In the genomic region with DNA sequence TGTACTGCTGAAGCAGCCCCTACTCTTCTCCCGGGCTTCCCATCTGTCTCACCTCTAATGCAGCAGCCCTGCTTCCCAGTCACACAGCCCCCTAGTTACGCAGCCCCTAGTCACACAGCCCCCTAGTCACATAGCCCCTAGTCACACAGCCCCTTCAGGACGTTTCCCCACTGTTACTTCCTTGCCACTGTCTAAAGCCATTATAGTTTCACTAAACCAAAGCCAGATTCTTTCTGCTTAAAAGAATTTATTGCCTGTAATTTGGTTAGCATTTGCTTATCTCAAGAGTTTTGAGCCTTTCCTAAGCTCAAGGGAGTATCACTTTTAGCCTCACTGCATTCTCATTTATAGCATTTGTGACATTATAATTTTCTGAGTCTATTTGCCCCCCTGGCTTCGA, we compare ENCODE assay signal across 20 cellular contexts.
A peak's percentile ranks its signal among the peaks of the same experiment; 100 is the strongest.
DNase-seq lines count a peak whose midpoint lies in the region; TF ChIP-seq lines count a peak whose summit lies in the region.
"Had no signal": no experiment of that assay in that cellular context is flagged by ENCODE, and none has a peak within 500 bp of the region (broad histone marks: within the 10 kb centered on the region; RNA-seq: fewer than 3 reads in every experiment).

No MANE protein-coding gene starts in this region.

- no peaks in the 10 kb centered on the region for H3K27me3 ChIP-seq in adrenal gland
- H3K27me3 ChIP-seq: Peyer's patch had no signal

- 64 to 78% (median 68%) methylated on average over 4 of the region's 4 CpGs for WGBS in adrenal gland, 4 donors

- no peaks in the 10 kb centered on the region for H3K36me3 ChIP-seq in adrenal gland (replicated peaks in 1 of 2)

- no peak for TF ChIP-seq POLR2A in adrenal gland (IDR thresholded peaks at IDR 0.05)

- H3K9me3 ChIP-seq in adrenal gland (replicated peaks in 1 of 3), result no peaks in the 10 kb centered on the region
- H3K9me3 ChIP-seq: Peyer's patch had no signal

- TF ChIP-seq CTCF in adrenal gland (IDR thresholded peaks at IDR 0.05), result no peak

- intact Hi-C loops in adrenal gland (cut with DNase I), result no loop called here

- H3K27ac ChIP-seq in adrenal gland, result no peak overlapping the region
- H3K27ac ChIP-seq: 22Rv1, KMS-11, Peyer's patch had no signal

- no peak overlapping the region for H3K4me3 ChIP-seq in adrenal gland
- H3K4me3 ChIP-seq: GM23338, Peyer's patch had no signal

- peaks cover 0 to 6% of the 10 kb centered on the region in 2 donors for H3K4me1 ChIP-seq in adrenal gland (replicated peaks in 1 of 2)
- H3K4me1 ChIP-seq: Peyer's patch had no signal

- DNase-seq in DMS 273 (lab: John Stamatoyannopoulos, UW; ENCODE audit: unreplicated experiment) (peak; percentile 73), DMS 273 treated with DMSO at 0.1 percent for 48 hours (lab: John Stamatoyannopoulos, UW) (no peak), SK-N-DZ (ENCODE audit: low spot score) (peak; percentile 84), left kidney (ENCODE audit: low read depth, low spot score) (peak; percentile 3), HK-2 (ENCODE audit: unreplicated experiment) (no peak), NCI-H2227 treated with DMSO at 0.1 percent for 48 hours (lab: John Stamatoyannopoulos, UW) (no peak), adrenal gland (no peak), Ammon's horn (ENCODE audit: low spot score) (no peak)
- DNase-seq: ACHN, DMS79, HCEC 1CT, IMR-90, NCI-H1105, NCI-H146, NCI-H2081 treated with DMSO at 0.1 percent for 48 hours, NCI-H510A, Peyer's patch had no signal

Comparison
In these comparisons a context has a peak if more than half of its experiments do, and no peak if none do; other contexts are left out.
1. DNase-seq: peak in DMS 273 (single experiment), SK-N-DZ (single experiment) and left kidney (single experiment); none in DMS 273 treated with DMSO at 0.1 percent for 48 hours (single experiment), HK-2 (single experiment), NCI-H2227 treated with DMSO at 0.1 percent for 48 hours (single experiment), adrenal gland (0 of 7) and Ammon's horn (single experiment).